In genomic region chr12:47963340-47964040, GRCh38 we compare ENCODE assay signal across 8 cellular contexts. TPM values are rescaled to one million over a fixed set of nuclear protein-coding genes. Genes with fewer than 3 reads are reported as not detected.
A peak's percentile ranks its signal among the peaks of the same experiment; 100 is the strongest.
DNase-seq lines count a peak whose midpoint lies in the region; TF ChIP-seq lines count a peak whose summit lies in the region.

A gene with protein sequence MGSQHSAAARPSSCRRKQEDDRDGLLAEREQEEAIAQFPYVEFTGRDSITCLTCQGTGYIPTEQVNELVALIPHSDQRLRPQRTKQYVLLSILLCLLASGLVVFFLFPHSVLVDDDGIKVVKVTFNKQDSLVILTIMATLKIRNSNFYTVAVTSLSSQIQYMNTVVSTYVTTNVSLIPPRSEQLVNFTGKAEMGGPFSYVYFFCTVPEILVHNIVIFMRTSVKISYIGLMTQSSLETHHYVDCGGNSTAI (plus strand): TSS chr12:47963596. CDS start chr12:47964237, 641 bp downstream.

- TF ChIP-seq CTCF in H9 (conservative IDR thresholded peaks at IDR 0.05) (peak; percentile 99), foreskin fibroblast (IDR thresholded peaks at IDR 0.05; ENCODE audit: low read depth, low read length) (peak; percentile 100), neural crest cell (conservative IDR thresholded peaks at IDR 0.05) (peak; percentile 98)

- H3K79me1 ChIP-seq in H9 (ENCODE audit: insufficient read depth, low read depth, low read length, poor library complexity, severe bottlenecking): no peaks in the 10 kb centered on the region

- H3K23me2 ChIP-seq in H9 (ENCODE audit: insufficient read length, low read depth, low read length, poor library complexity, severe bottlenecking): peaks cover 8% of the 10 kb centered on the region

- H3K56ac ChIP-seq in H9 (ENCODE audit: insufficient read length, low read depth, low read length): no peak within 1 kb of the TSS

- peaks cover 9 to 20% of the 10 kb centered on the region in 2 donors for H3K36me3 ChIP-seq in stomach smooth muscle (ENCODE audit: control insufficient read depth in 2 of 2, insufficient read depth in 2 of 2, low read length in 2 of 2)

- H2BK12ac ChIP-seq in H9 (ENCODE audit: insufficient read length, low read depth, low read length): no peak within 1 kb of the TSS

- H3K4me3 Mint-ChIP-seq in H9 (peak within 1 kb of the TSS; percentile 84 to 94), neural crest cell (peak within 1 kb of the TSS; percentile 99)

- no peaks in the 10 kb centered on the region; the same call in 1 of the 2 replicates for H3K4me1 ChIP-seq in H9 (ENCODE audit: insufficient read depth, low read length)
- peaks cover 18% of the 10 kb centered on the region for H3K4me1 ChIP-seq in stomach smooth muscle (ENCODE audit: control insufficient read depth, insufficient read depth, low read length)

- no peak within 1 kb of the TSS for H3K4ac ChIP-seq in H9 (ENCODE audit: low read depth, low read length)

- no peaks in the 10 kb centered on the region for H3K79me2 ChIP-seq in H9 (ENCODE audit: insufficient read depth, low read length)

- no peak within 1 kb of the TSS for H3K18ac ChIP-seq in H9 (ENCODE audit: insufficient read length, low read depth, low read length)

- no peak within 1 kb of the TSS for H2AFZ ChIP-seq in H9 (ENCODE audit: low read length)

- H3K27ac ChIP-seq in H9 (ENCODE audit: insufficient read length, low read depth, low read length) (no peak within 1 kb of the TSS), stomach smooth muscle (ENCODE audit: low read length) (no peak within 1 kb of the TSS)

- H3K9ac ChIP-seq in H9 (ENCODE audit: extremely low read depth, insufficient read length, low read length) (peak within 1 kb of the TSS; percentile 24), stomach smooth muscle (ENCODE audit: low read length in 2 of 2) (peak within 1 kb of the TSS; percentile 81 to 86)

- H3K9me3 Mint-ChIP-seq in H9 (peaks cover 27 to 29% of the 10 kb centered on the region in 2 experiments), neural crest cell (peaks cover under 1% of the 10 kb centered on the region)

- no peak within 1 kb of the TSS for H4K5ac ChIP-seq in H9 (ENCODE audit: insufficient read length, low read depth, low read length)

- no peak within 1 kb of the TSS for H3K23ac ChIP-seq in H9 (ENCODE audit: insufficient read length, low read depth, low read length)

- DNase-seq in GDM1 (lab: John Stamatoyannopoulos, UW): peak; percentile 88
- DNase-seq in H9: peak; percentile 98
- peak; percentile 85 for DNase-seq in M059J (ENCODE audit: low read depth)
- DNase-seq in SHP77 (lab: John Stamatoyannopoulos, UW): peak; percentile 79 to 90
- peak; percentile 87 for DNase-seq in activated gamma-delta T cell (lab: John Stamatoyannopoulos, UW)
- peak; percentile 84 to 97 for DNase-seq in foreskin fibroblast
- peak; percentile 94 for DNase-seq in neural crest cell (ENCODE audit: low read depth, low spot score)

- H2AK5ac ChIP-seq in H9 (ENCODE audit: insufficient read length, low read length): no peak within 1 kb of the TSS

- H3K27ac Mint-ChIP-seq in H9 (no peak within 1 kb of the TSS), neural crest cell (ENCODE audit: unreplicated experiment) (no peak within 1 kb of the TSS)

- H4K91ac ChIP-seq in H9 (ENCODE audit: insufficient read length, low read depth, low read length): no peak within 1 kb of the TSS

- no peak within 1 kb of the TSS for H4K8ac ChIP-seq in H9 (replicated peaks; ENCODE audit: insufficient read length, low read depth, low read length)

- peaks cover 9% of the 10 kb centered on the region for H3K9me3 ChIP-seq in H9 (ENCODE audit: control insufficient read depth, low read depth, low read length)
- H3K9me3 ChIP-seq in stomach smooth muscle (ENCODE audit: control insufficient read depth in 2 of 2, low read length in 2 of 2): no peaks in the 10 kb centered on the region

- no peak within 1 kb of the TSS for H2BK5ac ChIP-seq in H9 (ENCODE audit: insufficient read length, low read length)

- H3K4me1 Mint-ChIP-seq in H9: peaks cover 33 to 39% of the 10 kb centered on the region in 2 experiments
- H3K4me1 Mint-ChIP-seq in neural crest cell: peaks cover 29% of the 10 kb centered on the region

- H3K27me3 ChIP-seq in H9 (ENCODE audit: insufficient read depth, low read length): no peaks in the 10 kb centered on the region; the same call in 1 of the 2 replicates
- no peaks in the 10 kb centered on the region for H3K27me3 ChIP-seq in stomach smooth muscle (ENCODE audit: control insufficient read depth in 1 of 2, insufficient read depth in 2 of 2, low read length in 2 of 2)

- H3K14ac ChIP-seq in H9 (ENCODE audit: insufficient read depth, low read length): no peak within 1 kb of the TSS

- H3K27me3 Mint-ChIP-seq in H9 (ENCODE audit: low read depth) (peaks cover 52% of the 10 kb centered on the region), neural crest cell (ENCODE audit: low read depth) (peaks cover 15% of the 10 kb centered on the region)

- peak within 1 kb of the TSS; percentile 94 for H3K4me2 ChIP-seq in H9 (ENCODE audit: insufficient read depth, insufficient read length, low read length)

- H4K20me1 ChIP-seq in H9 (ENCODE audit: control insufficient read depth, insufficient read depth, insufficient read length): no peaks in the 10 kb centered on the region

- peaks cover 24 to 34% (median 28%) of the 10 kb centered on the region in 3 experiments for H3K36me3 Mint-ChIP-seq in H9 (ENCODE audit: insufficient read depth in 1 of 3, low read depth in 3 of 3)
- H3K36me3 Mint-ChIP-seq in neural crest cell (ENCODE audit: low read depth): no peaks in the 10 kb centered on the region

- H3T11ph ChIP-seq in H9 (ENCODE audit: low read length): no peak within 1 kb of the TSS

- H2BK20ac ChIP-seq in H9 (ENCODE audit: low read depth, low read length, poor library complexity, severe bottlenecking): no peak within 1 kb of the TSS

- no peak within 1 kb of the TSS for H2BK15ac ChIP-seq in H9 (ENCODE audit: low read depth, low read length)

- no peak within 1 kb of the TSS for H2BK120ac ChIP-seq in H9 (ENCODE audit: low read depth, low read length, poor library complexity, severe bottlenecking)

- no CpG with 5 or more reads among the region's 59 CpGs for WGBS in H9 (ENCODE audit: extremely low coverage, insufficient read length, low lambda C conversion rate)

- H3K4me3 ChIP-seq in foreskin fibroblast (ENCODE audit: low read depth in 1 of 2, low read length in 2 of 2) (peak within 1 kb of the TSS; percentile 87 to 90), stomach smooth muscle (ENCODE audit: low read length in 2 of 2) (peak within 1 kb of the TSS; percentile 91 to 96)

RNA-seq across cellular contexts. Expression of the gene that starts here (rescaled TPM):
- total RNA-seq in H9 (2021) (40.4 and 43.7 TPM in 2 replicates), neural crest cell (147 and 159 TPM in 2 replicates)
- total RNA-seq in M059J (2014; rRNA removed; shearing (Covaris generic)): 282 and 530 TPM in 2 replicates
